Comparison of ENCODE assay signal across 8 cellular contexts in genomic region chr20:46752639-46753235, GRCh38. TPM values are rescaled to one million over a fixed set of nuclear protein-coding genes. Genes with fewer than 3 reads are reported as not detected.
DNase-seq lines count a peak whose midpoint lies in the region; ATAC-seq and TF ChIP-seq lines count a peak whose summit lies in the region.

No MANE protein-coding gene starts in this region.

- H3K27me3 Mint-ChIP-seq in T-helper 2 cell treated with Interferon-gamma antibody and Interleukin-4, amounts not matched to agents 5 μg/mL and 100 μg/mL, for 36 hours (ENCODE audit: low read depth): peaks cover 16% of the 10 kb centered on the region
- no peaks in the 10 kb centered on the region for H3K27me3 Mint-ChIP-seq in brain

- ATAC-seq in GM21447 (IDR thresholded peaks at IDR 0.05; ENCODE audit: unreplicated experiment) (no peak), GM21619 (IDR thresholded peaks at IDR 0.05; ENCODE audit: unreplicated experiment) (no peak)

- no peak overlapping the region for H3K4me3 Mint-ChIP-seq in T-helper 2 cell treated with Interferon-gamma antibody and Interleukin-4, amounts not matched to agents 5 μg/mL and 100 μg/mL, for 36 hours
- peak overlapping the region in 3 of 5 experiments; percentile 33 to 50 (median 45) for H3K4me3 Mint-ChIP-seq in brain

- TF ChIP-seq CTCF in GM12865 (IDR thresholded peaks at IDR 0.05; ENCODE audit: insufficient read depth, low read depth, low read length, missing control alignments) (peak; percentile 63), brain (conservative IDR thresholded peaks at IDR 0.05) (peak; percentile 88 to 91)

- H3K27ac Mint-ChIP-seq in T-helper 2 cell treated with Interferon-gamma antibody and Interleukin-4, amounts not matched to agents 5 μg/mL and 100 μg/mL, for 36 hours: no peak overlapping the region
- peak overlapping the region in 4 of 5 experiments; percentile 2 to 59 (median 52) for H3K27ac Mint-ChIP-seq in brain

- DNase-seq in GM12865 (ENCODE audit: low read depth) (peak; percentile 67), NCI-H1417 (lab: John Stamatoyannopoulos, UW) (peak; percentile 51 to 87 (median 62)), islet precursor cell (peak; percentile 73)
- DNase-seq in T-helper 2 cell treated with Interferon-gamma antibody and Interleukin-4, amounts not matched to agents 5 μg/mL and 100 μg/mL, for 36 hours (ENCODE audit: low spot score): peak; percentile 7
- peak; percentile 49 for DNase-seq in stimulated activated CD4-positive, alpha-beta T cell treated with anti-CD3 and anti-CD28 coated beads, Interleukin-1b, Interleukin-23, amount 100 ng/mL, for 48 hours

- no peaks in the 10 kb centered on the region for H3K9me3 Mint-ChIP-seq in T-helper 2 cell treated with Interferon-gamma antibody and Interleukin-4, amounts not matched to agents 5 μg/mL and 100 μg/mL, for 36 hours
- H3K9me3 Mint-ChIP-seq in brain: peaks cover 0 to 2% (median 0%) of the 10 kb centered on the region in 5 experiments

- no peaks in the 10 kb centered on the region for H3K36me3 Mint-ChIP-seq in T-helper 2 cell treated with Interferon-gamma antibody and Interleukin-4, amounts not matched to agents 5 μg/mL and 100 μg/mL, for 36 hours (ENCODE audit: low read depth)
- no peaks in the 10 kb centered on the region for H3K36me3 Mint-ChIP-seq in brain

- no peak overlapping the region for H3K4me3 ChIP-seq in GM12865 (ENCODE audit: low read depth, low read length)

- peaks cover 2% of the 10 kb centered on the region for H3K4me1 Mint-ChIP-seq in T-helper 2 cell treated with Interferon-gamma antibody and Interleukin-4, amounts not matched to agents 5 μg/mL and 100 μg/mL, for 36 hours (ENCODE audit: low read depth)
- H3K4me1 Mint-ChIP-seq in brain: peaks cover 13% of the 10 kb centered on the region

RNA-seq across cellular contexts. Expression of gene SLC2A10, which starts 43.3 kb away (rescaled TPM):
- polyA plus RNA-seq in brain (ENCODE audit: insufficient read depth, low read depth, low replicate concordance): 1.1 TPM

Comparison
In these comparisons a context has a peak if more than half of its experiments do, and no peak if none do; other contexts are left out.
1. DNase-seq: peak in every context shown above with its lines; median percentile 73 in islet precursor cell; 67 in GM12865; 62 in NCI-H1417; 49 in stimulated activated CD4-positive, alpha-beta T cell treated with anti-CD3 and anti-CD28 coated beads, Interleukin-1b, Interleukin-23, amount 100 ng/mL, for 48 hours; 7 in T-helper 2 cell treated with Interferon-gamma antibody and Interleukin-4, amounts not matched to agents 5 μg/mL and 100 μg/mL, for 36 hours.